In the genomic region with DNA sequence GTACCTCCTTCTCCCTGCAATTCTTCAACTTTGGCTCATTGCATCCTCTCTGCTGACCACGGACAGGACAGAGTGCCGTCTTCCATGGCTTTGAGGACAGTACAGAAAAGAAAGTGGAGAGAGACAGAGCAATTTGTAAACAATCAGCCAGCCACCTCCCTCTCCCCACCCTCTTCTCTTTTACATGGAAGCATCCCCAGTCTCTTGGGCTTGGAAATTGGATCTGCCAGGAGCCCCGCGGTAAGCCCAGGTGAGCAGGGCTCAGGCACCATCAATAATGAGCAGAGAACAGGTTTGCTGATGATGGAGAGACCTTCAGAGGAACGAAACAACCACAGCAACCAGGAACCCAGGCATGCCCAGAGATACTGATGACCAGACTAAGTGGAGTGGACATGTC, we compare ENCODE assay signal across 22 cellular contexts.
"Had no signal": no experiment of that assay in that cellular context is flagged by ENCODE, and none has a peak within 500 bp of the region (broad histone marks: within the 10 kb centered on the region; RNA-seq: fewer than 3 reads in every experiment).

No MANE protein-coding gene starts in this region.

- H3K36me3 ChIP-seq: gastroesophageal sphincter, heart left ventricle, right lobe of liver, suprapubic skin, transverse colon, vagina had no signal

- H3K27me3 Mint-ChIP-seq: stimulated activated naive CD8-positive, alpha-beta T cell treated with anti-CD3 and anti-CD28 coated beads, Interleukin-15, Interleukin-2, amounts not matched to agents 100 ng/mL and 50 ng/mL, for 24 hours had no signal

- H3K4me2 ChIP-seq: hepatocyte had no signal

- DNase-seq: dorsolateral prefrontal cortex; effector CD4-positive, alpha-beta T cell; foreskin keratinocyte; heart left ventricle; kidney; natural killer cell; right lobe of liver; small intestine; stimulated activated CD4-positive, alpha-beta T cell treated with anti-CD3 and anti-CD28 coated beads, Interleukin-15, amount 100 ng/mL, for 24 hours; stimulated activated CD4-positive, alpha-beta T cell treated with anti-CD3 and anti-CD28 coated beads, Interleukin-2, amount 100 ng/mL, for 48 hours; stimulated activated naive B cell treated with anti-CD40 and anti-IgM and Interleukin-4, amounts not matched to agents 10 μg/mL and 1 μg/mL and 100 μg/mL, for 72 hours; transverse colon had no signal

- H3K4me1 ChIP-seq: foreskin keratinocyte, heart left ventricle, parathyroid adenoma, right lobe of liver, suprapubic skin, transverse colon, vagina had no signal

- H3K79me2 ChIP-seq: hepatocyte, parathyroid adenoma had no signal

- H2AFZ ChIP-seq: hepatocyte, parathyroid adenoma had no signal

- H3K4me3 Mint-ChIP-seq: memory B cell; natural killer cell; stimulated activated naive B cell treated with anti-CD40 and anti-IgM and Interleukin-4, amounts not matched to agents 10 μg/mL and 1 μg/mL and 100 μg/mL, for 72 hours; stimulated activated naive CD8-positive, alpha-beta T cell treated with anti-CD3 and anti-CD28 coated beads, Interleukin-15, Interleukin-2, amounts not matched to agents 100 ng/mL and 50 ng/mL, for 24 hours had no signal

- H3K9me3 ChIP-seq: gastroesophageal sphincter, heart left ventricle, right lobe of liver, suprapubic skin, transverse colon, vagina had no signal

- H3K9ac ChIP-seq: parathyroid adenoma had no signal

- H3K4me1 Mint-ChIP-seq: natural killer cell; stimulated activated naive B cell treated with anti-CD40 and anti-IgM and Interleukin-4, amounts not matched to agents 10 μg/mL and 1 μg/mL and 100 μg/mL, for 72 hours had no signal

- H3K36me3 Mint-ChIP-seq: memory B cell; natural killer cell; stimulated activated naive B cell treated with anti-CD40 and anti-IgM and Interleukin-4, amounts not matched to agents 10 μg/mL and 1 μg/mL and 100 μg/mL, for 72 hours had no signal

- H3K4me3 ChIP-seq: dorsolateral prefrontal cortex, gastroesophageal sphincter, heart left ventricle, hepatocyte, lung, right lobe of liver, suprapubic skin, transverse colon, vagina had no signal

- H3K27ac ChIP-seq: dorsolateral prefrontal cortex, epithelial cell of prostate, foreskin keratinocyte, gastroesophageal sphincter, heart left ventricle, hepatocyte, parathyroid adenoma, right lobe of liver, suprapubic skin, transverse colon, vagina had no signal

- H3K27ac Mint-ChIP-seq: memory B cell; natural killer cell; progenitor cell of endocrine pancreas; stimulated activated naive B cell treated with anti-CD40 and anti-IgM and Interleukin-4, amounts not matched to agents 10 μg/mL and 1 μg/mL and 100 μg/mL, for 72 hours; stimulated activated naive CD8-positive, alpha-beta T cell treated with anti-CD3 and anti-CD28 coated beads, Interleukin-15, Interleukin-2, amounts not matched to agents 100 ng/mL and 50 ng/mL, for 24 hours had no signal

- H3K9me3 Mint-ChIP-seq: memory B cell; natural killer cell; stimulated activated naive B cell treated with anti-CD40 and anti-IgM and Interleukin-4, amounts not matched to agents 10 μg/mL and 1 μg/mL and 100 μg/mL, for 72 hours; stimulated activated naive CD8-positive, alpha-beta T cell treated with anti-CD3 and anti-CD28 coated beads, Interleukin-15, Interleukin-2, amounts not matched to agents 100 ng/mL and 50 ng/mL, for 24 hours had no signal

- H3K27me3 ChIP-seq: dorsolateral prefrontal cortex, gastroesophageal sphincter, heart left ventricle, right lobe of liver, vagina had no signal
